In the genomic region with DNA sequence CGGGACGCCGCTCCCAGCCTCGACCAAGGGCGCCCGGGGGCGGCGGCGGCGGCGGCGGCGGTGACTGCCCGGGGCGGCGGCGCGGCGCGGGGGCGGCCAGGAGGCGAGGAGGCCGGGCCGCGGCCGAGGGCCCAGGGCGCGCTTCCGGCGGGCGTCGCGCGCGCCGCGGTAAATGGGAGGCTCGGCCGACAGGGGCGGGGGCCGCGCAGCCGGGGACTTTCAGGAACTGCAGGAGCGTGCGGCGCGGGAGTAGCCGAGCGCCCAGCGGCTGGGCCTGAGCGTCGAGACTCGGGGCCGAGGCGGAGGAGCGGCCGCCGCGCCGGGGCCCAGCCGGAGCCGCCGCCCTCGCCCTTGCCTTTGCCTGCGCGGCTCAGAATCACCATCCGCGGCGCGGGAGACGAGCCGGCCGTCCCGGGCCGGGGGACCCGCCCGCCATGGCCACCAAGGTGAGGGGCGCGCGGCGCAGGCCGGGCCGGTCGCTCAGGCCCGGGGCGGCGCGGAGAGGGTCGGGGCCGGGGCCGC, we compare ENCODE assay signal across 8 cellular contexts. TPM values are rescaled to one million over a fixed set of nuclear protein-coding genes. Genes with fewer than 3 reads are reported as not detected.
DNase-seq lines count a peak whose midpoint lies in the region; ATAC-seq and TF ChIP-seq lines count a peak whose summit lies in the region.

TSS of gene SNX9 (plus strand) at position 246 of the 522 bp plus-strand sequence. CDS start at position 435, 189 bp downstream.

- peak within 1 kb of the TSS; percentile 78 for H2BK5ac ChIP-seq in trophoblast cell (ENCODE audit: low read depth, low read length, poor library complexity)

- DNase-seq in DMS53 treated with DMSO at 0.1 percent for 48 hours (lab: John Stamatoyannopoulos, UW; ENCODE audit: unreplicated experiment) (peak; percentile 39), HuH-7.5 (ENCODE audit: low spot score) (peak; percentile 76), adipocyte (ENCODE audit: low read depth) (peak; percentile 92), cardiac septum (ENCODE audit: low spot score) (peak; percentile 87), trophoblast cell (peak; percentile 79 to 82), uterus (peak; percentile 78 to 81)

- peak; percentile 65 for ATAC-seq in GM21528 (IDR thresholded peaks at IDR 0.05; ENCODE audit: low FRiP score, unreplicated experiment)

- H3K14ac ChIP-seq in trophoblast cell (ENCODE audit: low read length): peak within 1 kb of the TSS; percentile 98

- H2AFZ ChIP-seq in SU-DHL-6 (ENCODE audit: low read depth, low read length, severe bottlenecking) (no peak within 1 kb of the TSS), trophoblast cell (ENCODE audit: insufficient read depth, low read length, poor library complexity) (peak within 1 kb of the TSS; percentile 100)

- H3K9ac ChIP-seq in SU-DHL-6 (ENCODE audit: low read length) (no peak within 1 kb of the TSS), adipocyte (ENCODE audit: low read length) (peak within 1 kb of the TSS; percentile 95), trophoblast cell (ENCODE audit: low read length) (peak within 1 kb of the TSS; percentile 92)

- peak within 1 kb of the TSS; percentile 96 for H3K4ac ChIP-seq in trophoblast cell (ENCODE audit: low read depth, low read length)

- H3K4me2 ChIP-seq in SU-DHL-6 (ENCODE audit: low read depth, low read length, poor library complexity, severe bottlenecking) (peak within 1 kb of the TSS; percentile 53), trophoblast cell (ENCODE audit: low read length) (peak within 1 kb of the TSS; percentile 98)

- H3K79me2 ChIP-seq in SU-DHL-6 (ENCODE audit: insufficient read depth, low read length): no peaks in the 10 kb centered on the region
- H3K79me2 ChIP-seq in trophoblast cell (ENCODE audit: control insufficient read depth, insufficient read depth, low read length, poor library complexity): peaks cover 19% of the 10 kb centered on the region

- H4K8ac ChIP-seq in trophoblast cell (ENCODE audit: low read depth, low read length): peak within 1 kb of the TSS; percentile 100

- H4K20me1 ChIP-seq in SU-DHL-6 (ENCODE audit: low read depth, low read length): no peaks in the 10 kb centered on the region

- intact Hi-C loops in cardiac septum (cut with DNase I) (loop anchor here (5.0 kb wide), 2 partner anchors 44 to 61 kb away; no protein-coding TSS in a partner anchor), uterus (cut with DNase I; ENCODE audit: low total_unique reads) (no loop called here)

- no CpG with 5 or more reads among the region's 91 CpGs for WGBS in trophoblast cell (ENCODE audit: extremely low coverage, insufficient coverage, insufficient read length)

- H3K79me1 ChIP-seq in trophoblast cell (ENCODE audit: low read length): peaks cover 16% of the 10 kb centered on the region

- peak within 1 kb of the TSS; percentile 80 for H3K23ac ChIP-seq in trophoblast cell (ENCODE audit: low read length)

- H3K36me3 ChIP-seq in SU-DHL-6 (ENCODE audit: low read length) (no peaks in the 10 kb centered on the region), adipocyte (ENCODE audit: control insufficient read depth, insufficient read depth, low read length, severe bottlenecking) (no peaks in the 10 kb centered on the region), trophoblast cell (ENCODE audit: control insufficient read depth in 1 of 2, insufficient read depth in 2 of 2, low read length in 2 of 2) (no peaks in the 10 kb centered on the region), uterus (no peaks in the 10 kb centered on the region)

- TF ChIP-seq CTCF in SU-DHL-6 (IDR thresholded peaks at IDR 0.05; ENCODE audit: insufficient read depth, low read length, poor library complexity, severe bottlenecking): no peak
- TF ChIP-seq CTCF in uterus (IDR thresholded peaks at IDR 0.05): peak in 2 of 4 experiments; percentile 9 to 61

- H3K4me1 ChIP-seq in adipocyte (ENCODE audit: control insufficient read depth, insufficient read depth, low read length) (peaks cover 27% of the 10 kb centered on the region), trophoblast cell (ENCODE audit: control insufficient read depth in 1 of 2, insufficient read depth in 2 of 2, low read length in 2 of 2) (peaks cover 4 to 8% of the 10 kb centered on the region in 2 experiments), uterus (peaks cover 0 to 8% of the 10 kb centered on the region in 2 donors)

- H3K9me2 ChIP-seq in SU-DHL-6 (replicated peaks; ENCODE audit: insufficient read depth, low read length): no peaks in the 10 kb centered on the region

- peak within 1 kb of the TSS; percentile 91 for H2BK12ac ChIP-seq in trophoblast cell (ENCODE audit: low read length)

- H3K9me3 ChIP-seq in SU-DHL-6 (ENCODE audit: insufficient read depth, low read length): no peaks in the 10 kb centered on the region
- H3K9me3 ChIP-seq in adipocyte (ENCODE audit: control insufficient read depth, low read length): no peaks in the 10 kb centered on the region
- peaks cover 2% of the 10 kb centered on the region for H3K9me3 ChIP-seq in trophoblast cell (ENCODE audit: insufficient read depth, low read depth, low read length)
- H3K9me3 ChIP-seq in uterus: no peaks in the 10 kb centered on the region

- H4K12ac ChIP-seq in trophoblast cell (ENCODE audit: low read depth, low read length): peak within 1 kb of the TSS; percentile 97

- H3K27me3 ChIP-seq in SU-DHL-6 (ENCODE audit: low read length) (no peaks in the 10 kb centered on the region), adipocyte (replicated peaks; ENCODE audit: control insufficient read depth, insufficient read depth, low read length) (no peaks in the 10 kb centered on the region), trophoblast cell (ENCODE audit: insufficient read depth, low read length) (no peaks in the 10 kb centered on the region), uterus (no peaks in the 10 kb centered on the region)

- H3K4me3 ChIP-seq in SU-DHL-6 (ENCODE audit: insufficient read depth, low read length, poor library complexity, severe bottlenecking): peak within 1 kb of the TSS; percentile 42
- H3K4me3 ChIP-seq in adipocyte (ENCODE audit: low read length): peak within 1 kb of the TSS; percentile 91
- H3K4me3 ChIP-seq in trophoblast cell (ENCODE audit: low read depth, low read length): peak within 1 kb of the TSS; percentile 98
- H3K4me3 ChIP-seq in uterus: peak within 1 kb of the TSS; percentile 56 to 98

- peak; percentile 60 to 84 for TF ChIP-seq POLR2A in uterus (IDR thresholded peaks at IDR 0.05)

- no peaks in the 10 kb centered on the region for H3F3A ChIP-seq in SU-DHL-6 (ENCODE audit: insufficient read depth)

- H2BK120ac ChIP-seq in trophoblast cell (ENCODE audit: insufficient read depth, low read length, poor library complexity): peak within 1 kb of the TSS; percentile 99

- peak within 1 kb of the TSS; percentile 98 for H4K91ac ChIP-seq in trophoblast cell (ENCODE audit: low read depth, low read length)

- no peak within 1 kb of the TSS for H3K27ac ChIP-seq in SU-DHL-6 (ENCODE audit: low read depth, low read length)
- H3K27ac ChIP-seq in trophoblast cell (ENCODE audit: low read depth, low read length): peak within 1 kb of the TSS; percentile 59
- H3K27ac ChIP-seq in uterus: peak within 1 kb of the TSS; percentile 98

- peak within 1 kb of the TSS; percentile 97 for H2AK5ac ChIP-seq in trophoblast cell (ENCODE audit: low read length)

- peak within 1 kb of the TSS; percentile 98 for H3K18ac ChIP-seq in trophoblast cell (ENCODE audit: low read length)

RNA-seq across cellular contexts. Expression of gene SNX9, which starts in this region (rescaled TPM):
- total RNA-seq in cardiac septum (34.2 TPM), uterus (10 to 100 TPM; 31.0 to 65.9 (median 50.5) TPM)
- 31.3 and 32.6 TPM in 2 replicates for polyA plus RNA-seq in trophoblast cell (2013)

Comparison
In these comparisons a context has a peak if more than half of its experiments do, and no peak if none do; other contexts are left out.
1. DNase-seq: peak in every context shown above with its lines; median percentile 92 in adipocyte; 87 in cardiac septum; 80 in trophoblast cell; 80 in uterus; 76 in HuH-7.5; 39 in DMS53 treated with DMSO at 0.1 percent for 48 hours.
2. H3K4me3 ChIP-seq: peak in every context shown above with its lines; median percentile 98 in trophoblast cell; 91 in adipocyte; 77 in uterus; 42 in SU-DHL-6.